ENCODE assay signal across 30 cellular contexts in the genomic region with DNA sequence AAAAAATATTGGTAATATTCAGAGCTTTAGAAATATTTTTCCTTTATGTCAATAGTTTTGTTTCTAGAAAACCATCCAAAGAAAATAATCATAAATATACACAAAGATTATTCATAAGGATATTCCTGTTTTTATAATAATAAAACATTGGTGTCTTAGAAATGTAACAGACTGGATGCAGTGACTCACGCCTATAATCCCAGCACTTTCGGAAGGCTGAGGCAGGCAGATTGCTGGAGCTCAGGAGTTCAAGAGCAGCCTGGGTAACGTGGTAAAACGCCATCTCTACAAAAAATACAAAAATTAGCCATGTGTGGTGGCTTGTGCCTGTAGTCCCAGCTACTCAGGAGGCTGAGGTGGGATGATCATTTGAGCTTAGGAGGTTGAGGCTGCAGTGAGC.
DNase-seq lines count a peak whose midpoint lies in the region; ATAC-seq, FAIRE-seq and TF ChIP-seq lines count a peak whose summit lies in the region.
"Had no signal": no experiment of that assay in that cellular context is flagged by ENCODE, and none has a peak within 500 bp of the region (broad histone marks: within the 10 kb centered on the region; RNA-seq: fewer than 3 reads in every experiment).

No MANE protein-coding gene starts in this region.

- dilution Hi-C loops in IMR-90 (cut with HindIII; ENCODE audit: low sequenced_read_pairs, unreplicated experiment), result no loop called here

- H3K14ac ChIP-seq in IMR-90 (replicated peaks; ENCODE audit: low read depth, low read length), result peak overlapping the region; percentile 43; the same call in 1 of the 2 replicates

- no peak overlapping the region for H2AK9ac ChIP-seq in IMR-90 (replicated peaks; ENCODE audit: low read depth, low read length, poor library complexity)

- H3K56ac ChIP-seq in IMR-90 (ENCODE audit: extremely low read depth, insufficient read depth, low read length), result no peak overlapping the region

- peaks cover 12 to 22% of the 10 kb centered on the region in 2 experiments for H3K79me1 ChIP-seq in IMR-90 (ENCODE audit: low read depth in 1 of 2, low read length in 2 of 2)

- no peak overlapping the region for H2AFZ ChIP-seq in IMR-90 (replicated peaks; ENCODE audit: low read length, poor library complexity)
- H2AFZ ChIP-seq: PC-9 had no signal

- H3K18ac ChIP-seq in IMR-90 (ENCODE audit: low read depth, low read length), result 0 out of 2 replicates have a peak overlapping the region, but pooled peaks have one; percentile 68

- DNase-seq in IMR-90 (peak; percentile 59), brain microvascular endothelial cell (peak; percentile 67), iris pigment epithelial cell (ENCODE audit: low read depth) (peak; percentile 76), thoracic aorta (ENCODE audit: low spot score) (no peak), substantia nigra (lab: John Stamatoyannopoulos, UW) (no peak), RCC 7860 (ENCODE audit: low spot score) (no peak)
- no peak for DNase-seq in stimulated activated CD4-positive, alpha-beta T cell treated with anti-CD3 and anti-CD28 coated beads, Interleukin-4, amount 100 ng/mL, for 24 hours
- DNase-seq: activated CD4-positive, alpha-beta T cell treated with anti-CD3 and anti-CD28 coated beads for 4 hours; activated CD8-positive, alpha-beta memory T cell treated with anti-CD3 and anti-CD28 coated beads for 24 hours; activated gamma-delta T cell treated with Interleukin-2 at 50 U/mL for 16 hours; activated naive CD8-positive, alpha-beta T cell treated with anti-CD3 and anti-CD28 coated beads, Interleukin-2, amount 50 U/mL, for 24 hours; activated T-cell treated with anti-CD3 and anti-CD28 coated beads, Interleukin-2, amount 50 U/mL, for 24 hours; COR-L47; cortex of kidney; DMS53; endodermal cell; naive B cell; NCI-H1092; NCI-H187; NCI-H524 treated with DMSO at 0.1 percent for 48 hours; NK-92 treated with Interleukin-12 subunit alpha and Interleukin-12 subunit beta, amount 100 ng/mL, for 24 hours; PC-9; Right ventricle myocardium superior; transverse colon had no signal

- H3K9ac ChIP-seq in IMR-90 (ENCODE audit: low read depth, low read length), result no peak overlapping the region
- H3K9ac ChIP-seq: BLaER1 treated with 17β-estradiol and CSF1 and Interleukin-3, amounts not matched to agents 10 nM and 100 nM had no signal

- no peaks in the 10 kb centered on the region for H3K27me3 ChIP-seq in IMR-90 (ENCODE audit: control insufficient read depth, insufficient read depth, low read length)
- H3K27me3 ChIP-seq in brain microvascular endothelial cell (replicated peaks), result no peaks in the 10 kb centered on the region
- H3K27me3 ChIP-seq in thoracic aorta (replicated peaks; ENCODE audit: insufficient read depth), result no peaks in the 10 kb centered on the region
- H3K27me3 ChIP-seq: BLaER1 treated with 17β-estradiol and CSF1 and Interleukin-3, amounts not matched to agents 10 nM and 100 nM; esophagus muscularis mucosa; neutrophil; transverse colon had no signal

- TF ChIP-seq POLR2A in IMR-90 (IDR thresholded peaks at IDR 0.05; ENCODE audit: low read depth, low read length), result no peak

- TF ChIP-seq RAD21 in IMR-90 (IDR thresholded peaks at IDR 0.05; ENCODE audit: low read length), result no peak

- no CpG with 5 or more reads among the region's 4 CpGs for WGBS in IMR-90 (ENCODE audit: extremely low coverage in 2 of 2, insufficient read length in 1 of 2), 2 experiments

- 0 out of 2 replicates have a peak overlapping the region, but pooled peaks have one; percentile 22 for H4K5ac ChIP-seq in IMR-90 (ENCODE audit: low read depth, low read length)

- no peaks in the 10 kb centered on the region; the same call in 1 of the 2 replicates for H4K20me1 ChIP-seq in IMR-90 (ENCODE audit: insufficient read depth, low read length)

- H3K4me3 ChIP-seq in IMR-90 (ENCODE audit: insufficient read depth, low read depth, low read length) (no peak overlapping the region), brain microvascular endothelial cell (ENCODE audit: low read depth, low read length) (no peak overlapping the region), thoracic aorta (peak overlapping the region; percentile 32)
- H3K4me3 ChIP-seq: BLaER1 treated with 17β-estradiol and CSF1 and Interleukin-3, amounts not matched to agents 10 nM and 100 nM; esophagus muscularis mucosa; PC-9; prostate gland; transverse colon had no signal

- H3K4me2 ChIP-seq in IMR-90 (ENCODE audit: low read depth, low read length), result no peak overlapping the region; the same call in 1 of the 2 replicates
- H3K4me2 ChIP-seq: BLaER1 treated with 17β-estradiol and CSF1 and Interleukin-3, amounts not matched to agents 10 nM and 100 nM; PC-9 had no signal

- H2BK120ac ChIP-seq in IMR-90 (ENCODE audit: low read depth, low read length), result no peak overlapping the region

- peaks cover 4% of the 10 kb centered on the region; the same call in 1 of the 2 replicates for H3K9me1 ChIP-seq in IMR-90 (ENCODE audit: insufficient read depth, low read length)

- H3K9me3 ChIP-seq in IMR-90 (ENCODE audit: control insufficient read depth, insufficient read depth, low read length), result no peaks in the 10 kb centered on the region
- no peaks in the 10 kb centered on the region for H3K9me3 ChIP-seq in thoracic aorta
- H3K9me3 ChIP-seq: neutrophil, prostate gland, transverse colon had no signal

- POLR2A ChIA-PET in IMR-90 (lab: Charles Lee; ENCODE audit: unreplicated experiment), result no interaction called here

- peak overlapping the region; percentile 49; the same call in 1 of the 2 replicates for H3K27ac ChIP-seq in IMR-90 (ENCODE audit: insufficient read depth, low read length)
- H3K27ac ChIP-seq in brain microvascular endothelial cell, result no peak overlapping the region
- peak overlapping the region; percentile 68 to 69 for H3K27ac ChIP-seq in thoracic aorta
- no peak overlapping the region for H3K27ac ChIP-seq in substantia nigra (ENCODE audit: low read depth, low read length, poor library complexity, severe bottlenecking)
- H3K27ac ChIP-seq: BLaER1 treated with 17β-estradiol and CSF1 and Interleukin-3, amounts not matched to agents 10 nM and 100 nM; esophagus muscularis mucosa; neutrophil; PC-9; prostate gland; transverse colon had no signal

- H2BK15ac ChIP-seq in IMR-90 (ENCODE audit: low read depth, low read length), result no peak overlapping the region

- H3K4me1 ChIP-seq in IMR-90 (ENCODE audit: control insufficient read depth, insufficient read depth, low read length) (peaks cover 3% of the 10 kb centered on the region), thoracic aorta (ENCODE audit: control insufficient read depth in 1 of 2, low read depth in 2 of 2) (peaks cover 24 to 28% of the 10 kb centered on the region in 2 donors)
- H3K4me1 ChIP-seq: BLaER1 treated with 17β-estradiol and CSF1 and Interleukin-3, amounts not matched to agents 10 nM and 100 nM; esophagus muscularis mucosa; prostate gland; transverse colon had no signal

- H4K8ac ChIP-seq in IMR-90 (ENCODE audit: low read depth in 2 of 2, low read length in 2 of 2), result peak overlapping the region in 1 of 2 experiments; percentile 44; a peak in 1 of 4 replicates

- H3K23ac ChIP-seq in IMR-90 (ENCODE audit: low read depth, low read length), result no peak overlapping the region; the same call in 1 of the 2 replicates

- H3K4ac ChIP-seq in IMR-90 (ENCODE audit: low read depth, low read length), result no peak overlapping the region

- intact Hi-C loops in IMR-90 (cut with micrococcal nuclease), result no loop called here

- ATAC-seq in IMR-90 (ENCODE audit: low read depth) (peak; percentile 84), thoracic aorta (ENCODE audit: insufficient number of reproducible peaks, low FRiP score, low read depth) (peak; percentile 43)
- ATAC-seq: activated naive CD8-positive, alpha-beta T cell treated with anti-CD3 and anti-CD28 coated beads, Interleukin-2, amount 50 U/mL, for 24 hours; HepG2; sciatic nerve had no signal

- CTCF ChIA-PET in IMR-90 (lab: Yijun Ruan, JAX), result interaction anchor here (0.6 kb wide), 1 partner anchor 23 kb away, joined by 5 read pairs; no protein-coding TSS in a partner anchor

- H2AK5ac ChIP-seq in IMR-90 (ENCODE audit: low read depth, low read length), result no peak overlapping the region

- H2BK5ac ChIP-seq in IMR-90 (ENCODE audit: low read depth, low read length, poor library complexity, severe bottlenecking), result no peak overlapping the region

- TF ChIP-seq CTCF in IMR-90 (conservative IDR thresholded peaks at IDR 0.05; ENCODE audit: low read depth, low read length) (no peak), brain microvascular endothelial cell (IDR thresholded peaks at IDR 0.05; ENCODE audit: low read depth, low read length, missing control alignments) (no peak), thoracic aorta (IDR thresholded peaks at IDR 0.05) (no peak)

- H4K91ac ChIP-seq in IMR-90 (ENCODE audit: insufficient read depth, low read depth, low read length), result no peak overlapping the region

- H3K36me3 ChIP-seq in IMR-90 (ENCODE audit: control insufficient read depth, insufficient read depth, low read length), result no peaks in the 10 kb centered on the region
- H3K36me3 ChIP-seq in brain microvascular endothelial cell (replicated peaks), result no peaks in the 10 kb centered on the region
- no peaks in the 10 kb centered on the region for H3K36me3 ChIP-seq in thoracic aorta
- H3K36me3 ChIP-seq: esophagus muscularis mucosa, neutrophil, prostate gland, transverse colon had no signal

- no peak overlapping the region for H2BK20ac ChIP-seq in IMR-90 (ENCODE audit: low read depth, low read length)

- no TSS peak for BruUV-seq in IMR-90 (replicated peaks; lab: Mats Ljungman, UMichigan)

- in situ Hi-C loops in IMR-90 (cut with MboI; ENCODE audit: low sequenced_read_pairs), result no loop called here
- in situ Hi-C loops in brain microvascular endothelial cell (cut with HindIII; ENCODE audit: low pct_ligation_motif_present, low sequenced_read_pairs), result no loop called here

- no peak for FAIRE-seq in RCC 7860 (lab: Jason Lieb, UNC)
- FAIRE-seq: HepG2 had no signal

TF ChIP-seq in IMR-90, 13 proteins besides CTCF, POLR2A, EP300 and RAD21:
- peak; percentile 14; the same call in 1 of the 2 replicates for TF ChIP-seq MAFK (IDR thresholded peaks at IDR 0.05; ENCODE audit: low read depth, low read length)
- TF ChIP-seq MAZ (IDR thresholded peaks at IDR 0.05; ENCODE audit: borderline replicate concordance, low read depth, low read length), result no peak

Comparison
In these comparisons a context has a peak if more than half of its experiments do, and no peak if none do; other contexts are left out.
1. DNase-seq: peak in IMR-90 (single experiment), brain microvascular endothelial cell (single experiment) and iris pigment epithelial cell (single experiment); none in thoracic aorta (single experiment), substantia nigra (0 of 49), stimulated activated CD4-positive, alpha-beta T cell treated with anti-CD3 and anti-CD28 coated beads, Interleukin-4, amount 100 ng/mL, for 24 hours (single experiment) and RCC 7860 (single experiment).
2. H3K27ac ChIP-seq: peak in IMR-90 (single experiment) and thoracic aorta (2 of 2); none in brain microvascular endothelial cell (single experiment) and substantia nigra (single experiment).